Comparison of ENCODE assay signal across 8 cellular contexts in the genomic region with DNA sequence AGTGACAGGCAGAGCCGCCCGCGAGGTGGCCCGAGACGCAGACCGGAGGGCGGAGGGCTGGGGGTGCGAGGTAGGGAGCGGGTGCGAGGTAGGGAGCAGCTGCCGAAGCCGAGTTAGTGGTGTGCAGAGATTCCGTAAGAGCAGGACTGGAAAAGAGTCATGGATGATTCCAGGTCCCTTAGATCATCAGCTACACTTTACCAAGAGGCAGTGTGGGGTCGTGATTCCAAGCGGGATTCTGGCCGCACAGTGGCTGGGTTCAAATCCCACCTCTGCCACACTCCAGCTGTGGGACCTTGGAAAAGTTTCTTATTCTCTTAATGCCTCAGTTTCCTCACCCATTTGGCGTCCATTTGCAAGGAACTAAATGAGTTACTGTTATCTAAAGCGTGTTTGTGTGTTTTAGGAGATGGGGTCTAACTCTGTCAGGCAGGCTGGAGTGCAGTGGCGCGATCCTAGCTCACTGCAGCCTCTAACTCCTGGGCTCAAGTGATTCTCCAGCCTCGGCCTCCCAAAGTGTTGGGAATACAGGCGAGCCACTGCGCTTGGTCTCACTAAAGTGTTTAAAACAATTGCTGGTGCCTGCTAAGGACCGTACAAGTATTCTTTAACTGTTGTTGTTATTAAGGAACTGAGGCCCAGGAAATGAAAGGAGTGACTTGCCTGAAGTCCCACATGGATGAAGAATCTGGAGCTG. TPM values are rescaled to one million over a fixed set of nuclear protein-coding genes. Genes with fewer than 3 reads are reported as not detected.
DNase-seq lines count a peak whose midpoint lies in the region; ATAC-seq and TF ChIP-seq lines count a peak whose summit lies in the region.

No MANE protein-coding gene starts in this region.

- no peak for ATAC-seq in naive B cell (ENCODE audit: low read depth in 2 of 2)

- peaks cover 17% of the 10 kb centered on the region for H3K4me1 ChIP-seq in KMS-11 (ENCODE audit: low read depth, poor library complexity, severe bottlenecking)

- peak overlapping the region; percentile 67 for H2AFZ ChIP-seq in KMS-11 (ENCODE audit: low read depth)

- H3K9me3 Mint-ChIP-seq in naive B cell, result no peaks in the 10 kb centered on the region

- H3K4me3 Mint-ChIP-seq in naive B cell, result peak overlapping the region; percentile 93 to 100 (median 98)

- no peaks in the 10 kb centered on the region for H3K27me3 Mint-ChIP-seq in naive B cell

- H3K36me3 ChIP-seq in KMS-11 (ENCODE audit: insufficient read depth), result no peaks in the 10 kb centered on the region

- TF ChIP-seq CTCF in KMS-11 (conservative IDR thresholded peaks at IDR 0.05; ENCODE audit: low read depth, low read length) (no peak), coronary artery (IDR thresholded peaks at IDR 0.05) (no peak)

- peaks cover 0 to 10% of the 10 kb centered on the region in 2 donors for H3K36me3 Mint-ChIP-seq in naive B cell

- H3K79me2 ChIP-seq in KMS-11 (ENCODE audit: insufficient read depth, low read depth), result peaks cover 55% of the 10 kb centered on the region

- H4K20me1 ChIP-seq in KMS-11 (ENCODE audit: insufficient read depth), result no peaks in the 10 kb centered on the region

- no peaks in the 10 kb centered on the region for H3K27me3 ChIP-seq in KMS-11 (ENCODE audit: insufficient read depth, low read depth)

- peak overlapping the region; percentile 62 for H3K4me3 ChIP-seq in KMS-11 (IDR thresholded peaks at IDR 0.05; ENCODE audit: insufficient read depth, low read depth, low read length)
- peak overlapping the region; percentile 83 for H3K4me3 ChIP-seq in coronary artery

- DNase-seq in AG08396 (ENCODE audit: low spot score) (peak; percentile 78), coronary artery (ENCODE audit: low spot score) (no peak), naive B cell (no peak), NCI-H187 treated with DMSO at 0.1 percent for 48 hours (lab: John Stamatoyannopoulos, UW) (no peak), anterior cingulate cortex (lab: John Stamatoyannopoulos, UW) (no peak)
- no peak for DNase-seq in activated CD4-positive, CD25-positive, alpha-beta regulatory T cell (lab: John Stamatoyannopoulos, UW)
- DNase-seq in effector CD8-positive, alpha-beta T cell (lab: John Stamatoyannopoulos, UW), result no peak

- H3K9ac ChIP-seq in KMS-11, result peak overlapping the region; percentile 95

- peak overlapping the region; percentile 80 for H3K27ac ChIP-seq in KMS-11
- H3K27ac ChIP-seq in coronary artery, result peak overlapping the region; percentile 85 to 90

- H3K4me1 Mint-ChIP-seq in naive B cell, result peaks cover 29 to 46% (median 41%) of the 10 kb centered on the region in 3 donors

- H3K27ac Mint-ChIP-seq in naive B cell, result peak overlapping the region in 5 of 6 donors; percentile 81 to 99 (median 98)

- peak overlapping the region; percentile 85 for H3K4me2 ChIP-seq in KMS-11

RNA-seq across cellular contexts. Expression of a gene that starts 1.1 kb away (rescaled TPM):
- 100 to 1,000 TPM; 298 to 433 (median 362) TPM for polyA plus RNA-seq in naive B cell (ENCODE audit: low read depth in 6 of 6)

RNA-seq across cellular contexts. Expression of a gene that starts 24.9 kb away (rescaled TPM):
- 10 to 100 TPM; 24.4 to 38.8 (median 33.7) TPM for polyA plus RNA-seq in naive B cell (ENCODE audit: low read depth in 6 of 6)

RNA-seq across cellular contexts. Expression of a gene that starts 57.0 kb away (rescaled TPM):
- under 1 TPM in 2 of 6 donors, not detected in 4; 0.30 to 0.98 TPM for polyA plus RNA-seq in naive B cell (ENCODE audit: low read depth in 6 of 6)
